ENCODE assay signal across 8 cellular contexts in the genomic region with DNA sequence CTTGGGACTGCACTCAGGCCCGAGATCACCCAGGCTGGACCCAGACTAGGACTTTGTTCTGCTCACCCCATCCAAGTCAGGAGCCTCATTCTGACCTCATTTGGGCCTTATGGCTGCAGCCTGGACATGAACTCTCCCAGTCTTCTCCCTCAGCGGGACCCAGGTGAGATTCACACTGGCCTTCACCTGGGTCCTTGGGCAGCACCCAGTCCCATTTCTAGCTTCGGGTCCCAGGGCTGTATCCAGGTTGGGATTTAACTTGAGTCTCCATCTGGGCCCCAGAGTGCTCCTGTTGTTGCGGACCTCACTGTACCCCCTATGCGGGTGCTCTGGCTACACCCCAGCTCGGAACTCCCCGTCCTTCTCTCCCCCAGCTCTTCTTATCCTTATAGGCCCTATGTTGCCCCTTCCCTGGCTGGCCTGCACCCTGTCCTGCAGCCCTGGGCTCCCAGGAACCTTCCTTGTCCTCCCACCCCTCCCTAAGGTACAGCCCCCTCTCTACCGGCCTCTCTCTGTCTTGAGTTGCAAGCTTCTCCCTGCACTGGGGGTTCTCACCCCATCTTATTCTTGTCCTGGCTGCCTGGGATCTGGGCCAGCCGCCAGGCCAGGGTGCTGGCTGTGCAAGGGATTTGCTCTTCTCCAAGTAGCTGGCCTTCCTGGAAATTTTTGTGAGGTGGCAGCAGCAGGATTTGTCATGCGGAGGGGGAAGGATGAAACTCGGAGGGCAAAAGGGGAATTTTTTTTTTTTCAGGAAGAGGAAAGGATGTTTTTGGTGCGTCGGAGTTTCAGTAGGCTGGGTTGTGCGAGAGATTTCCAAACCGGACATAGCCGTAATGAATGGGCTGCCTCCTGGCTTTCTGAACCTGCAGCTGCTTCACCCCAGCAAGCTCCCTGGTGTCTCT. TPM values are rescaled to one million over a fixed set of nuclear protein-coding genes. Genes with fewer than 3 reads are reported as not detected.
DNase-seq lines count a peak whose midpoint lies in the region; ATAC-seq and TF ChIP-seq lines count a peak whose summit lies in the region.

No MANE protein-coding gene starts in this region.

- H3K27ac Mint-ChIP-seq in activated B cell treated with CpG ODN at 0.5 μM for 24 hours (peak overlapping the region; percentile 96), progenitor cell of endocrine pancreas (peak overlapping the region; percentile 0)

- CTCF ChIA-PET in activated B cell treated with CpG ODN at 0.5 μM for 24 hours (lab: Charles Lee), result interaction anchor here (1.4 to 1.6 kb wide), 2 partner anchors 164 to 186 kb away, joined by 3 to 4 read pairs; no protein-coding TSS in a partner anchor

- DNase-seq in AG09309 (ENCODE audit: low read depth), result no peak
- DNase-seq in GM13977 (ENCODE audit: low spot score), result peak; percentile 42
- no peak for DNase-seq in activated B cell treated with CpG ODN at 0.5 μM for 24 hours
- peak; percentile 79 for DNase-seq in fibroblast of villous mesenchyme (ENCODE audit: low read depth)
- DNase-seq in progenitor cell of endocrine pancreas (ENCODE audit: low spot score, unreplicated experiment), result no peak
- no peak for DNase-seq in middle frontal gyrus (ENCODE audit: extremely low spot score, low spot score)
- DNase-seq in midbrain (lab: John Stamatoyannopoulos, UW), result no peak

- ATAC-seq in activated B cell treated with CpG ODN at 0.5 μM for 24 hours (ENCODE audit: low read depth) (no peak), GM18505 (IDR thresholded peaks at IDR 0.05; ENCODE audit: unreplicated experiment) (no peak)

- TF ChIP-seq CTCF in AG09309 (IDR thresholded peaks at IDR 0.05; ENCODE audit: control insufficient read depth, insufficient read depth, low read depth, low read length, missing control alignments), result no peak
- TF ChIP-seq CTCF in GM13977 (IDR thresholded peaks at IDR 0.05; ENCODE audit: extremely low read depth, insufficient read depth, missing control alignments), result no peak
- no peak for TF ChIP-seq CTCF in activated B cell treated with CpG ODN at 0.5 μM for 24 hours (IDR thresholded peaks at IDR 0.05)
- TF ChIP-seq CTCF in fibroblast of villous mesenchyme (IDR thresholded peaks at IDR 0.05; ENCODE audit: insufficient read depth, low read depth, low read length), result peak; percentile 1
- no peak for TF ChIP-seq CTCF in progenitor cell of endocrine pancreas (IDR thresholded peaks at IDR 0.05; ENCODE audit: unreplicated experiment)

- POLR2A ChIA-PET in activated B cell treated with CpG ODN at 0.5 μM for 24 hours (lab: Charles Lee), result interaction anchor here (0.6 to 6.5 kb wide), 3 partner anchors 9 to 82 kb away, joined by 3 to 54 read pairs (median 5); no protein-coding TSS in a partner anchor

- intact Hi-C loops in activated B cell treated with CpG ODN at 0.5 μM for 24 hours (cut with micrococcal nuclease), result loop anchor here (10.0 kb wide), 2 partner anchors 1311 to 1911 kb away; partner anchors contain the start of genes AKAP10 and MAPK7

- in situ Hi-C loops in GM13977 (cut with MboI; ENCODE audit: low pct_unique_long_range_greater_than_20kb, low sequenced_read_pairs, unreplicated experiment), result loop anchor here (25.0 kb wide), 1 partner anchor 227 kb away; no protein-coding TSS in a partner anchor

- H3K4me3 Mint-ChIP-seq in activated B cell treated with CpG ODN at 0.5 μM for 24 hours (peak overlapping the region; percentile 95), progenitor cell of endocrine pancreas (ENCODE audit: low read depth) (peak overlapping the region; percentile 85)

- H3K36me3 Mint-ChIP-seq in activated B cell treated with CpG ODN at 0.5 μM for 24 hours (ENCODE audit: low read depth) (peaks cover 10% of the 10 kb centered on the region), progenitor cell of endocrine pancreas (ENCODE audit: insufficient read depth) (no peaks in the 10 kb centered on the region)

- H3K9me3 Mint-ChIP-seq in activated B cell treated with CpG ODN at 0.5 μM for 24 hours (no peaks in the 10 kb centered on the region), progenitor cell of endocrine pancreas (ENCODE audit: low read depth) (no peaks in the 10 kb centered on the region)

- no peak for TF ChIP-seq POLR2A in GM18505 (IDR thresholded peaks at IDR 0.05; ENCODE audit: borderline replicate concordance, extremely low read depth, insufficient read depth, insufficient read length)

- H3K4me1 Mint-ChIP-seq in activated B cell treated with CpG ODN at 0.5 μM for 24 hours (peaks cover 77% of the 10 kb centered on the region), progenitor cell of endocrine pancreas (ENCODE audit: low read depth) (peaks cover 16% of the 10 kb centered on the region)

- H3K27me3 Mint-ChIP-seq in activated B cell treated with CpG ODN at 0.5 μM for 24 hours (no peaks in the 10 kb centered on the region), progenitor cell of endocrine pancreas (peaks cover 27% of the 10 kb centered on the region)

- H3K4me3 ChIP-seq in AG09309 (ENCODE audit: control insufficient read depth, low read depth, low read length), result peak overlapping the region; percentile 95
- peak overlapping the region; percentile 89 for H3K4me3 ChIP-seq in fibroblast of villous mesenchyme (ENCODE audit: low read depth, low read length)

RNA-seq across cellular contexts. Expression of gene MAP2K3, which starts 0.9 kb away (rescaled TPM):
- total RNA-seq in activated B cell treated with CpG ODN at 0.5 μM for 24 hours, result 75.1 and 81.1 TPM in 2 replicates
- total RNA-seq in fibroblast of villous mesenchyme, result 19.3 and 30.7 TPM in 2 replicates
- total RNA-seq in progenitor cell of endocrine pancreas, result 24.7 and 26.2 TPM in 2 replicates

RNA-seq across cellular contexts. Expression of gene NATD1, which starts 32.2 kb away (rescaled TPM):
- 1.5 and 1.7 TPM in 2 replicates for total RNA-seq in activated B cell treated with CpG ODN at 0.5 μM for 24 hours
- 2.6 and 3.0 TPM in 2 replicates for total RNA-seq in fibroblast of villous mesenchyme
- 13.5 TPM in 2 replicates for total RNA-seq in progenitor cell of endocrine pancreas

Comparison
In these comparisons a context has a peak if more than half of its experiments do, and no peak if none do; other contexts are left out.
1. DNase-seq: peak in GM13977 (single experiment) and fibroblast of villous mesenchyme (single experiment); none in AG09309 (single experiment), activated B cell treated with CpG ODN at 0.5 μM for 24 hours (single experiment), progenitor cell of endocrine pancreas (single experiment), middle frontal gyrus (single experiment) and midbrain (single experiment).